Comparison of ENCODE assay signal across 24 cellular contexts in the genomic region with DNA sequence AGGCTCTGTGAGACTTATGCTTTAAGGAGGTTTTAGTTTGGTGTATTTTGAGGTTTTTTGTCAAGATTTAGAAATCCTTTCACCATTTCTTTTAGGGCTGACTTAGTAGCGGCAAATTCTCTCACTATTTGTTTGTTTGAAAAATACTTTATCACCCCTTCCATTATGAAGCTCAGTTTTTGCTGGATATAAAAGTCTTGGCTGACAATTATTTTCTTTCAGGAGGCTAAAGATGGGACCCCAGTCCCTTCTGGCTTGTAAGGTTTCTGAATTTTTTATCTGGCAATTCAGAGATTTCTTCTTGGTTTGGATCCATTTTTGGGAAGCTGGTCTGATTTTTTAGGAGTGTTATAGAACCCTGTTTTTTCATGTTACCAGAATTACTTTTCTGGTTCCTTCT.
"Had no signal": no experiment of that assay in that cellular context is flagged by ENCODE, and none has a peak within 500 bp of the region (broad histone marks: within the 10 kb centered on the region; RNA-seq: fewer than 3 reads in every experiment).

No MANE protein-coding gene starts in this region.

- H3K9me3 ChIP-seq: suprapubic skin, testis, thoracic aorta, thyroid gland, tibial nerve, transverse colon, upper lobe of right lung, uterus, vagina had no signal

- H3K4me3 ChIP-seq: stomach, suprapubic skin, testis, thoracic aorta, thyroid gland, tibial artery, tibial nerve, transverse colon, upper lobe of left lung, upper lobe of right lung, uterus, vagina had no signal

- H3K27ac ChIP-seq: stomach, suprapubic skin, testis, thoracic aorta, thyroid gland, tibial artery, tibial nerve, transverse colon, upper lobe of left lung, upper lobe of right lung, uterus, vagina had no signal

- DNase-seq: stimulated activated CD4-positive, alpha-beta T cell treated with anti-CD3 and anti-CD28 coated beads, Interleukin-2, amount 100 ng/mL, for 48 hours; stimulated activated CD4-positive, alpha-beta T cell treated with anti-CD3 and anti-CD28 coated beads, Interleukin-4, amount 100 ng/mL, for 1 hour; stimulated activated CD4-positive, alpha-beta T cell treated with anti-CD3 and anti-CD28 coated beads, Interleukin-4, amount 100 ng/mL, for 24 hours; stimulated activated CD4-positive, alpha-beta T cell treated with anti-CD3 and anti-CD28 coated beads, Interleukin-4, amount 100 ng/mL, for 4 hours; stimulated activated CD8-positive, alpha-beta memory T cell treated with anti-CD3 and anti-CD28 coated beads, Interleukin-4, amount 100 ng/mL, for 48 hours; stimulated activated naive B cell treated with anti-CD40 and anti-IgM and Interleukin-4, amounts not matched to agents 10 μg/mL and 1 μg/mL and 100 μg/mL, for 72 hours; stimulated activated naive CD4-positive, alpha-beta T cell; stimulated activated naive CD4-positive, alpha-beta T cell treated with Interleukin-2 at 50 U/mL for 16 hours; stimulated activated naive CD8-positive, alpha-beta T cell treated with anti-CD3 and anti-CD28 coated beads, Interleukin-15, amount 100 ng/mL, for 72 hours; stimulated activated naive CD8-positive, alpha-beta T cell treated with anti-CD3 and anti-CD28 coated beads, Interleukin-15, Interleukin-2, amounts not matched to agents 100 U/mL and 50 U/mL, for 24 hours; stomach; substantia nigra; testis; thyroid gland; tibial artery; transverse colon; trophoblast cell; upper lobe of left lung; upper lobe of right lung; uterus had no signal

- H3K36me3 ChIP-seq: stomach, suprapubic skin, thoracic aorta, thyroid gland, tibial artery, tibial nerve, transverse colon, upper lobe of left lung, upper lobe of right lung, uterus, vagina had no signal

- H3K4me1 ChIP-seq: stomach, suprapubic skin, testis, tibial artery, tibial nerve, transverse colon, upper lobe of left lung, upper lobe of right lung, uterus, vagina had no signal
